ENCODE assay signal across 19 cellular contexts in genomic region chr10:124124769-124125161, GRCh38. TPM values are rescaled to one million over a fixed set of nuclear protein-coding genes. Genes with fewer than 3 reads are reported as not detected.
DNase-seq lines count a peak whose midpoint lies in the region; ATAC-seq, FAIRE-seq and TF ChIP-seq lines count a peak whose summit lies in the region.
"Had no signal": no experiment of that assay in that cellular context is flagged by ENCODE, and none has a peak within 500 bp of the region (broad histone marks: within the 10 kb centered on the region; RNA-seq: fewer than 3 reads in every experiment).

No MANE protein-coding gene starts in this region.

- no peak overlapping the region for H2AFZ ChIP-seq in OCI-LY3 (ENCODE audit: low read depth, low read length)
- no peak overlapping the region for H2AFZ ChIP-seq in H1 (ENCODE audit: low read length)

- H3K79me1 ChIP-seq in H1 (ENCODE audit: low read depth, low read length): no peaks in the 10 kb centered on the region

- no peak overlapping the region for H3K23ac ChIP-seq in H1 (ENCODE audit: insufficient read length)

- no peak for TF ChIP-seq POLR2A in H1 (IDR thresholded peaks at IDR 0.05; ENCODE audit: control extremely low read depth in 1 of 2, low read depth in 2 of 2, low read length in 2 of 2)

- H3K4me2 ChIP-seq in DOHH2 (ENCODE audit: low read length) (peak overlapping the region; percentile 56), OCI-LY3 (ENCODE audit: low read length) (peak overlapping the region; percentile 58; the same call in 1 of the 2 replicates), H1 (ENCODE audit: insufficient read depth in 1 of 2, low read depth in 2 of 2, low read length in 2 of 2) (no peak overlapping the region)
- H3K4me2 ChIP-seq: KMS-11 had no signal

- H4K5ac ChIP-seq in H1 (ENCODE audit: insufficient read length, low read depth, low read length): no peak overlapping the region

- no peaks in the 10 kb centered on the region for H3K9me2 ChIP-seq in DOHH2 (replicated peaks; ENCODE audit: control insufficient read depth, low read length)

- peak overlapping the region; percentile 87 for H3K4ac ChIP-seq in H1 (replicated peaks; ENCODE audit: insufficient read length, low read depth, low read length)

- no peaks in the 10 kb centered on the region for H3K27me3 Mint-ChIP-seq in activated CD4-positive, alpha-beta memory T cell treated with anti-CD3 and anti-CD28 coated beads for 36 hours

- H2BK120ac ChIP-seq in H1 (replicated peaks; ENCODE audit: low read depth, low read length): no peak overlapping the region

- no peak overlapping the region for H2BK12ac ChIP-seq in H1 (ENCODE audit: low read depth, low read length)

- H2BK20ac ChIP-seq in H1 (ENCODE audit: low read length): peak overlapping the region; percentile 83; the same call in 1 of the 2 replicates

- CTCF ChIA-PET in H1 (lab: Charles Lee; ENCODE audit: partially characterized antibody): interaction anchor here (1.1 kb wide), 1 partner anchor 23 kb away, joined by 3 read pairs; no protein-coding TSS in a partner anchor
- CTCF ChIA-PET in activated CD4-positive, alpha-beta memory T cell treated with anti-CD3 and anti-CD28 coated beads for 36 hours (lab: Charles Lee): no interaction called here

- no peaks in the 10 kb centered on the region for H3K79me2 ChIP-seq in DOHH2 (ENCODE audit: control insufficient read depth, low read length)
- H3K79me2 ChIP-seq in OCI-LY3 (ENCODE audit: low read length): no peaks in the 10 kb centered on the region
- H3K79me2 ChIP-seq in H1 (ENCODE audit: control insufficient read depth in 1 of 2, insufficient read depth in 2 of 2, low read length in 2 of 2): no peaks in the 10 kb centered on the region

- no peak overlapping the region for H4K8ac ChIP-seq in H1 (ENCODE audit: extremely low read depth, insufficient read depth, low read length)

- 97 to 100% methylated on average over 2 of the region's 2 CpGs for WGBS in H1 (ENCODE audit: extremely low coverage in 1 of 2, insufficient coverage in 1 of 2, insufficient read length in 1 of 2, insufficient replicate concordance in 2 of 2, low coverage in 1 of 2, low lambda C conversion rate in 2 of 2, missing lambda C conversion rate in 1 of 2), 2 experiments

- H3K4me3 Mint-ChIP-seq in activated CD4-positive, alpha-beta memory T cell treated with anti-CD3 and anti-CD28 coated beads for 36 hours: no peak overlapping the region
- H3K4me3 Mint-ChIP-seq: CD8-positive, alpha-beta T cell had no signal

- ATAC-seq in GM21381 (IDR thresholded peaks at IDR 0.05; ENCODE audit: unreplicated experiment): no peak
- ATAC-seq: CD8-positive, alpha-beta T cell had no signal

- no peak for FAIRE-seq in H1 (lab: Jason Lieb, UNC)
- FAIRE-seq: A204.1, G401.6, GM12892, GM18507 had no signal

- no peak overlapping the region for H3K14ac ChIP-seq in H1 (ENCODE audit: insufficient read length)

- H3K23me2 ChIP-seq in H1 (ENCODE audit: low read depth, low read length): peaks cover 22% of the 10 kb centered on the region; the same call in 1 of the 2 replicates

- H4K20me1 ChIP-seq in DOHH2 (ENCODE audit: control insufficient read depth, insufficient read depth, low read depth, low read length) (no peaks in the 10 kb centered on the region), OCI-LY3 (ENCODE audit: insufficient read depth, low read length) (no peaks in the 10 kb centered on the region), H1 (replicated peaks in 1 of 2; ENCODE audit: control insufficient read depth in 1 of 2, insufficient read depth in 2 of 2, low read length in 2 of 2) (peaks cover 0 to 16% of the 10 kb centered on the region in 2 experiments)

- H3K56ac ChIP-seq in H1 (replicated peaks; ENCODE audit: insufficient read length, low read depth, low read length): peak overlapping the region; percentile 96

- H3K27me3 ChIP-seq in DOHH2 (ENCODE audit: control insufficient read depth, low read length): no peaks in the 10 kb centered on the region
- peaks cover 4% of the 10 kb centered on the region; the same call in 1 of the 2 replicates for H3K27me3 ChIP-seq in OCI-LY3 (ENCODE audit: low read depth, low read length)
- peaks cover 0 to 2% (median 0%) of the 10 kb centered on the region in 4 experiments; a peak in 1 of 7 replicates for H3K27me3 ChIP-seq in H1 (replicated peaks in 1 of 4; ENCODE audit: control insufficient read depth in 3 of 4, extremely low read depth in 1 of 4, insufficient read depth in 3 of 4, low read length in 3 of 4)
- no peaks in the 10 kb centered on the region for H3K27me3 ChIP-seq in ascending aorta

- H3F3A ChIP-seq in DOHH2 (ENCODE audit: control insufficient read depth, insufficient read depth): peaks cover 14% of the 10 kb centered on the region

- TF ChIP-seq EP300 in H1 (IDR thresholded peaks at IDR 0.05; ENCODE audit: borderline replicate concordance in 1 of 2, low read depth in 2 of 2, low read length in 2 of 2): no peak

- no peak overlapping the region for H2BK5ac ChIP-seq in H1 (ENCODE audit: low read depth, low read length)

- POLR2A ChIA-PET in H1 (lab: Charles Lee; ENCODE audit: partially characterized antibody): no interaction called here
- POLR2A ChIA-PET in activated CD4-positive, alpha-beta memory T cell treated with anti-CD3 and anti-CD28 coated beads for 36 hours (lab: Charles Lee): no interaction called here

- H3K9me3 ChIP-seq in DOHH2 (ENCODE audit: control insufficient read depth, insufficient read depth, low read length) (no peaks in the 10 kb centered on the region), OCI-LY3 (ENCODE audit: insufficient read depth, low read length) (no peaks in the 10 kb centered on the region), H1 (ENCODE audit: insufficient read depth in 2 of 2, low read depth in 1 of 2, low read length in 1 of 2) (no peaks in the 10 kb centered on the region), ascending aorta (no peaks in the 10 kb centered on the region)
- H3K9me3 ChIP-seq: HAP-1 had no signal

- H2AK5ac ChIP-seq in H1 (ENCODE audit: low read depth, low read length): no peak overlapping the region

- H3K9me3 Mint-ChIP-seq in activated CD4-positive, alpha-beta memory T cell treated with anti-CD3 and anti-CD28 coated beads for 36 hours: no peaks in the 10 kb centered on the region
- H3K9me3 Mint-ChIP-seq: CD8-positive, alpha-beta T cell had no signal

- H3K4me1 ChIP-seq in DOHH2 (ENCODE audit: control insufficient read depth, low read length): peaks cover 61% of the 10 kb centered on the region
- peaks cover 36% of the 10 kb centered on the region for H3K4me1 ChIP-seq in OCI-LY3 (ENCODE audit: low read length)
- H3K4me1 ChIP-seq in H1 (replicated peaks in 1 of 4; ENCODE audit: control insufficient read depth in 3 of 4, insufficient read depth in 4 of 4, low read length in 3 of 4): no peaks in the 10 kb centered on the region; a peak in 2 of 7 replicates
- no peaks in the 10 kb centered on the region for H3K4me1 ChIP-seq in ascending aorta
- H3K4me1 ChIP-seq: HAP-1 had no signal

- TF ChIP-seq CTCF in DOHH2 (IDR thresholded peaks at IDR 0.05; ENCODE audit: low read depth, low read length, poor library complexity, severe bottlenecking) (no peak), OCI-LY3 (IDR thresholded peaks at IDR 0.05; ENCODE audit: low read depth, low read length) (no peak), H1 (IDR thresholded peaks at IDR 0.05; ENCODE audit: control extremely low read depth in 1 of 3, insufficient read depth in 1 of 3, low read depth in 1 of 3, low read length in 3 of 3) (no peak), ascending aorta (IDR thresholded peaks at IDR 0.05) (no peak)

- H3K9ac ChIP-seq in OCI-LY3 (ENCODE audit: low read length) (0 out of 2 replicates have a peak overlapping the region, but pooled peaks have one; percentile 9), H1 (replicated peaks in 1 of 4; ENCODE audit: extremely low read depth in 1 of 4, low read depth in 3 of 4, low read length in 3 of 4) (no peak overlapping the region)
- H3K9ac ChIP-seq: KMS-11 had no signal

- DNase-seq in H1 (ENCODE audit: low read depth in 1 of 2, low spot score in 2 of 2) (no peak), ascending aorta (ENCODE audit: low spot score in 2 of 2) (no peak), NCI-H2107 (lab: John Stamatoyannopoulos, UW) (no peak)
- no peak for DNase-seq in activated CD4-positive, alpha-beta memory T cell treated with anti-CD3 and anti-CD28 coated beads for 36 hours
- DNase-seq: ACHN; Calu3; CD8-positive, alpha-beta T cell; DMS53; DND-41 had no signal

- TF ChIP-seq RAD21 in H1 (IDR thresholded peaks at IDR 0.05 in 1 of 2, conservative IDR thresholded peaks at IDR 0.05 in 1 of 2; ENCODE audit: low read depth in 2 of 2, low read length in 2 of 2): no peak

- H3K4me1 Mint-ChIP-seq in activated CD4-positive, alpha-beta memory T cell treated with anti-CD3 and anti-CD28 coated beads for 36 hours (ENCODE audit: low read depth): no peaks in the 10 kb centered on the region

- H3K27ac ChIP-seq in DOHH2 (ENCODE audit: low read depth, low read length) (peak overlapping the region; percentile 63), OCI-LY3 (ENCODE audit: low read length) (peak overlapping the region; percentile 66), H1 (ENCODE audit: low read depth, low read length) (no peak overlapping the region), ascending aorta (no peak overlapping the region)
- H3K27ac ChIP-seq: KMS-11 had no signal

- no peak overlapping the region for H3K18ac ChIP-seq in H1 (ENCODE audit: extremely low read depth, low read length)

- no peaks in the 10 kb centered on the region for H3K36me3 ChIP-seq in DOHH2 (ENCODE audit: control insufficient read depth, low read length)
- H3K36me3 ChIP-seq in OCI-LY3 (replicated peaks; ENCODE audit: low read depth, low read length): no peaks in the 10 kb centered on the region
- no peaks in the 10 kb centered on the region for H3K36me3 ChIP-seq in H1 (ENCODE audit: control insufficient read depth in 2 of 4, insufficient read depth in 4 of 4, low read length in 3 of 4)
- H3K36me3 ChIP-seq in ascending aorta: no peaks in the 10 kb centered on the region
- H3K36me3 ChIP-seq: HAP-1 had no signal

- no peak overlapping the region for H3K27ac Mint-ChIP-seq in activated CD4-positive, alpha-beta memory T cell treated with anti-CD3 and anti-CD28 coated beads for 36 hours
- H3K27ac Mint-ChIP-seq: CD8-positive, alpha-beta T cell had no signal

- H3K36me3 Mint-ChIP-seq in activated CD4-positive, alpha-beta memory T cell treated with anti-CD3 and anti-CD28 coated beads for 36 hours: no peaks in the 10 kb centered on the region
- H3K36me3 Mint-ChIP-seq: CD8-positive, alpha-beta T cell had no signal

- intact Hi-C loops in activated CD4-positive, alpha-beta memory T cell treated with anti-CD3 and anti-CD28 coated beads for 36 hours (cut with micrococcal nuclease): no loop called here
- intact Hi-C loops in ascending aorta (cut with DNase I): no loop called here

- H2BK15ac ChIP-seq in H1 (ENCODE audit: low read length): peak overlapping the region; percentile 61; the same call in 1 of the 2 replicates

- H3K4me3 ChIP-seq in DOHH2 (ENCODE audit: low read length) (peak overlapping the region; percentile 37), OCI-LY3 (ENCODE audit: low read length) (no peak overlapping the region), H1 (ENCODE audit: extremely low read depth in 1 of 4, insufficient read depth in 2 of 4, low read depth in 3 of 4, low read length in 4 of 4) (no peak overlapping the region), ascending aorta (no peak overlapping the region)
- H3K4me3 ChIP-seq: HAP-1 had no signal

- peak overlapping the region; percentile 46 for H4K91ac ChIP-seq in H1 (replicated peaks; ENCODE audit: insufficient read length, low read length)

RNA-seq across cellular contexts. Expression of gene CHST15, which starts 31.4 kb away (rescaled TPM):
- 9.1 and 9.4 TPM in 2 replicates for total RNA-seq in H1 (2021; fragmentation: NEBNext Ultra II Directional; extraction: Animal tissue kit (Norgen Biotek cat#: 25700))
- polyA plus RNA-seq in H1 (2011; rRNA removed): 7.4 and 8.8 TPM in 2 replicates
- polyA plus RNA-seq in H1 (2011; cell fraction: cytosol; rRNA removed): 6.8 TPM
- 9.3 TPM for polyA plus RNA-seq in H1 (2011; cell fraction: nucleus; rRNA removed)
- polyA plus RNA-seq in H1 (2012, experiment 1 of 2): 5.7 to 7.3 TPM (median 6.0 TPM) in 4 replicates
- polyA plus RNA-seq in H1 (2012, experiment 2 of 2): 2.3 TPM
- polyA plus RNA-seq in H1 (2013, experiment 1 of 2): 4.7 TPM
- 5.0 TPM for polyA plus RNA-seq in H1 (2013, experiment 2 of 2)
- 17.4 and 19.5 TPM in 2 replicates for polyA minus RNA-seq in H1 (2011; rRNA and poly(A)+ RNA removed)
- 7.5 TPM for polyA minus RNA-seq in H1 (2011; cell fraction: cytosol; rRNA and poly(A)+ RNA removed)
- 15.1 TPM for polyA minus RNA-seq in H1 (2011; cell fraction: nucleus; rRNA and poly(A)+ RNA removed)
- total RNA-seq in activated CD4-positive, alpha-beta memory T cell treated with anti-CD3 and anti-CD28 coated beads for 36 hours: under 1 TPM; 0.05 to 0.12 TPM
- total RNA-seq in ascending aorta: 20.4 TPM
- total RNA-seq: HT-29 had no signal

Comparison
In these comparisons a context has a peak if more than half of its experiments do, and no peak if none do; other contexts are left out.
1. H3K27ac ChIP-seq: peak in DOHH2 (single experiment) and OCI-LY3 (single experiment); none in H1 (single experiment) and ascending aorta (0 of 2).
2. H3K4me2 ChIP-seq: peak in DOHH2 (single experiment) and OCI-LY3 (single experiment); none in H1 (0 of 2).